3 cellular contexts compared by ENCODE assay signal in the genomic region with DNA sequence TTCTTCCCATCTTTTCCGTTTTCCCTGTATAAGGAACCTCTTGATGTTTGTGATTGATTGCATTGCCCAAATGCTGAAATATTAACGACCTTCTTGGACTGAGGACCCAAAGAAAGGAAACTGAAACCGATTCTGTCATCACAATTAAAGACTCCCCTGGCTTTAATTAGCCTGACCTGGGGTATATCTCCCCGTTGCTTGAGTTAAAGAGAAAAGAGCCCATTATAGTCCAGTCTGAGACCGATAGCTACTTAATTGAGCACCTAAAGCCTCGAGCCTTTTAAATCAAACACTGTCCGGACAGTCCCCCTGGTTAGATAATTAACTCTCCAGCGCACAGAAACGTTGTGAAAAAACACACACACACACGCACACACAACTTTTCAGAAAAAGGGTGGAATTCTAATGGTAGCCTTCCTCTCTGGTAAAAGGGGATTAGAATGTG.
TF ChIP-seq lines count a peak whose summit lies in the region.

No MANE protein-coding gene starts in this region.

TF ChIP-seq in liver, 16 proteins besides CTCF, POLR2A, EP300 and RAD21:
- TF ChIP-seq MAX (IDR thresholded peaks at IDR 0.05) = peak; percentile 16
- peak; percentile 28 to 46 for TF ChIP-seq HNF4A (conservative IDR thresholded peaks at IDR 0.05)
- no peak for TF ChIP-seq EGR1 (IDR thresholded peaks at IDR 0.05; ENCODE audit: low read depth in 2 of 2)

TF ChIP-seq in HepG2, 621 proteins besides CTCF, POLR2A, EP300 and RAD21:
- TF ChIP-seq ZNF598 (CRISPR knock-in tag; IDR thresholded peaks at IDR 0.05; ENCODE audit: borderline replicate concordance) (no peak), RORA (CRISPR knock-in tag; IDR thresholded peaks at IDR 0.05) (no peak), DMAP1 (CRISPR knock-in tag; IDR thresholded peaks at IDR 0.05) (no peak), ATF4 (CRISPR knock-in tag; IDR thresholded peaks at IDR 0.05) (no peak), ZKSCAN1 (IDR thresholded peaks at IDR 0.05; ENCODE audit: low read length) (no peak), CENPT (CRISPR knock-in tag; IDR thresholded peaks at IDR 0.05; ENCODE audit: low read depth) (no peak), KLF9 (CRISPR knock-in tag; IDR thresholded peaks at IDR 0.05; ENCODE audit: low read depth) (no peak), ZFY (CRISPR knock-in tag; IDR thresholded peaks at IDR 0.05) (no peak), RNF219 (CRISPR knock-in tag; IDR thresholded peaks at IDR 0.05) (no peak), TEAD2 (CRISPR knock-in tag; IDR thresholded peaks at IDR 0.05) (no peak), ZFP41 (CRISPR knock-in tag; IDR thresholded peaks at IDR 0.05; ENCODE audit: borderline replicate concordance) (no peak), CBX1 (IDR thresholded peaks at IDR 0.05; ENCODE audit: low read depth) (no peak), ZNF33A (CRISPR knock-in tag; IDR thresholded peaks at IDR 0.05; ENCODE audit: borderline replicate concordance) (no peak), ZBTB8A (CRISPR knock-in tag; IDR thresholded peaks at IDR 0.05; ENCODE audit: borderline replicate concordance, low read depth) (no peak), MBNL3 (CRISPR knock-in tag; conservative IDR thresholded peaks at IDR 0.05) (no peak), TCF7 (IDR thresholded peaks at IDR 0.05; ENCODE audit: low read depth) (no peak), ATM (IDR thresholded peaks at IDR 0.05; ENCODE audit: borderline replicate concordance) (no peak), ETS1 (CRISPR knock-in tag; IDR thresholded peaks at IDR 0.05) (no peak)
- TF ChIP-seq, protein P1, sequence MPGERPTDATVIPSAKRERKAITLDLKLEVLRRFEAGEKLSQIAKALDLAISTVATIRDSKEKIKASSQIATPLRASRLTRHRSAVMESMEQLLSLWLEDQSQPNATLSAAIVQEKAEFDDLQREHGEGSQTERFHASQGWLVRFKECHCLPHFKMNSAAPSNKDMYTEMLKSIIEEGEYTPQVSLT (CRISPR knock-in tag; IDR thresholded peaks at IDR 0.05; ENCODE audit: borderline replicate concordance, low read depth) = no peak

TF ChIP-seq in GM12891, 5 proteins besides CTCF, POLR2A, EP300 and RAD21:
- TF ChIP-seq PAX5 (IDR thresholded peaks at IDR 0.05; ENCODE audit: insufficient read depth, low read length, severe bottlenecking) = no peak
- no peak for TF ChIP-seq SPI1 (IDR thresholded peaks at IDR 0.05; ENCODE audit: low read depth, low read length)
- no peak for TF ChIP-seq POLR2AphosphoS5 (IDR thresholded peaks at IDR 0.05; ENCODE audit: low read depth, low read length)
- TF ChIP-seq TAF1 (IDR thresholded peaks at IDR 0.05; ENCODE audit: low read depth, low read length) = no peak
- no peak for TF ChIP-seq POU2F2 (IDR thresholded peaks at IDR 0.05; ENCODE audit: low read depth, low read length)
TF ChIP-seq in GM12891: peak in this region for 0.
